ENCODE assay signal across 8 cellular contexts in the genomic region with DNA sequence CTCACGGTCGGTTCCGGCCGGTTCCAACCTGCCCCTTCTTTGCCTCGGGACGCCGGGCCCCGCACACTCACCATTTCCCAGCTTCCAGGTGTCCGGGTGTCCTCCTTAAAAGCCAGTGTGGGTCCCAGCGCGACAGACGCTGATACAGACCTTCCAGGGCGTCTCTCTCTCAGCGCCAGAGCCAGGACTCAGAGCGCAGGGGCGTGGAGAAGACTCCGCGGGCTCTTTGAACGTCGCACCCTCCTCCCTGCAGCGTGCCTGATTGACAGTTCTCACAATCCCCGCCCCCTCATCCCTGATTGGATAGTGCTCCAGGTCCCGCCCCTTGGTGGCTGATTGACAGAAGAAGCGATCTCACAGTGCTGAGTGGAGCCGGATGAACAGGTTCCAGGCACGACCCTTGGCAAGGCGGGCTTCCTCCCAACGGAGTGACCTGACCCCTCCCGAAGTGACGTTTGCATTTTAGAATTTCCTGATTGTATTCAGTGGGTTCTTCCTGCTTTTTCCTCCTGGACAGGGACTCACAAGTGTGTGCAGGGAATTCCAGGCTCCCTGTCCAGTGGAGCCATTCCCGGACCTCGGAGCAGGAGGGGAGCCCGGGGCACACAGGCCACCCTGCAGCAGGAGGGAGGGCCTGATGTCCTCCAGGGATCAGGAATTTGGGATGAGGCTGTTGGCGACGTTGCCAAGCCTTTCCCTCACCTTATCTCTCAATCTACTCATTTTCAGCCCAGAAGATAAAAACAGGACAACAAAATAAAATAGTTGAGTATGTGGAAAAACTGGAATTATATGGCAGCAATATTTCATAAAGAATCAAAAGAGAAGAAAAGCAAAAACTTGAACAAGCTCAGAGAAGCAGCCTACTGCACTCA. TPM values are rescaled to one million over a fixed set of nuclear protein-coding genes. Genes with fewer than 3 reads are reported as not detected.
DNase-seq lines count a peak whose midpoint lies in the region; ATAC-seq and TF ChIP-seq lines count a peak whose summit lies in the region.

ZNF823 (minus strand) TSS at position 201 of the 875 bp plus-strand sequence; CDS start at position 74, 127 bp downstream.

- H3K4me3 ChIP-seq in mucosa of stomach (ENCODE audit: low read length), result peak within 1 kb of the TSS; percentile 77

- peaks cover 18% of the 10 kb centered on the region for H3K4me1 Mint-ChIP-seq in activated T-cell treated with anti-CD3 and anti-CD28 coated beads, Interleukin-2, amount 50 U/mL, for 4 hours (ENCODE audit: low read depth)

- DNase-seq in DMS53 (lab: John Stamatoyannopoulos, UW) (peak; percentile 99), OCI-M2 (lab: John Stamatoyannopoulos, UW; ENCODE audit: unreplicated experiment) (peak; percentile 100)
- peak; percentile 94 for DNase-seq in activated T-cell treated with anti-CD3 and anti-CD28 coated beads, Interleukin-2, amount 50 U/mL, for 4 hours
- DNase-seq in stimulated activated CD8-positive, alpha-beta memory T cell treated with anti-CD3 and anti-CD28 coated beads, Interleukin-4, amount 100 ng/mL, for 48 hours, result peak; percentile 99

- H3K36me3 ChIP-seq in mucosa of stomach (ENCODE audit: control insufficient read depth, insufficient read depth, low read length), result no peaks in the 10 kb centered on the region

- peaks cover 13% of the 10 kb centered on the region for H3K4me1 ChIP-seq in mucosa of stomach (ENCODE audit: control insufficient read depth, insufficient read depth, low read length)

- no peaks in the 10 kb centered on the region for H3K27me3 ChIP-seq in mucosa of stomach (ENCODE audit: control insufficient read depth, insufficient read depth, low read length)

- TF ChIP-seq RAD21 in Ishikawa (IDR thresholded peaks at IDR 0.05; ENCODE audit: low read depth), result no peak

- TF ChIP-seq EP300 in Ishikawa (IDR thresholded peaks at IDR 0.05; ENCODE audit: borderline replicate concordance), result no peak; the same call in 1 of the 2 replicates

- no peaks in the 10 kb centered on the region for H3K9me3 ChIP-seq in mucosa of stomach (ENCODE audit: control insufficient read depth, low read length)

- ATAC-seq in GM21619 (IDR thresholded peaks at IDR 0.05; ENCODE audit: unreplicated experiment) (peak; percentile 86), esophagus mucosa (peak; percentile 99)
- peak; percentile 99 for ATAC-seq in activated T-cell treated with anti-CD3 and anti-CD28 coated beads, Interleukin-2, amount 50 U/mL, for 4 hours

- no peaks in the 10 kb centered on the region for H3K9me3 Mint-ChIP-seq in activated T-cell treated with anti-CD3 and anti-CD28 coated beads, Interleukin-2, amount 50 U/mL, for 4 hours

- no peaks in the 10 kb centered on the region for H3K27me3 Mint-ChIP-seq in activated T-cell treated with anti-CD3 and anti-CD28 coated beads, Interleukin-2, amount 50 U/mL, for 4 hours (ENCODE audit: low read depth)

- H3K36me3 Mint-ChIP-seq in activated T-cell treated with anti-CD3 and anti-CD28 coated beads, Interleukin-2, amount 50 U/mL, for 4 hours (ENCODE audit: insufficient read depth), result no peaks in the 10 kb centered on the region

- H3K4me3 Mint-ChIP-seq in activated T-cell treated with anti-CD3 and anti-CD28 coated beads, Interleukin-2, amount 50 U/mL, for 4 hours, result peak within 1 kb of the TSS; percentile 98

- peak within 1 kb of the TSS; percentile 90 for H3K9ac ChIP-seq in mucosa of stomach (ENCODE audit: low read length)

TF ChIP-seq in Ishikawa, 13 proteins besides CTCF, POLR2A, EP300 and RAD21:
- TF ChIP-seq TAF1 (IDR thresholded peaks at IDR 0.05; ENCODE audit: low read depth), result peak; percentile 74; the same call in 1 of the 2 replicates
- peak; percentile 66 for TF ChIP-seq MAX (IDR thresholded peaks at IDR 0.05)
- no peak; the same call in 1 of the 2 replicates for TF ChIP-seq TCF12 (IDR thresholded peaks at IDR 0.05; ENCODE audit: low read depth)
- 0 out of 2 replicates have a peak, but pooled peaks have one; percentile 41 for TF ChIP-seq YY1 (IDR thresholded peaks at IDR 0.05; ENCODE audit: low read depth)
- TF ChIP-seq CEBPB (IDR thresholded peaks at IDR 0.05), result no peak
- TF ChIP-seq TEAD4 (IDR thresholded peaks at IDR 0.05), result no peak; the same call in none of the 2 replicates
- 0 out of 2 replicates have a peak, but pooled peaks have one; percentile 10 for TF ChIP-seq ZBTB7A (IDR thresholded peaks at IDR 0.05; ENCODE audit: low read depth)
- 0 out of 2 replicates have a peak, but pooled peaks have one; percentile 35 for TF ChIP-seq EGR1 (IDR thresholded peaks at IDR 0.05)
- 0 out of 2 replicates have a peak, but pooled peaks have one; percentile 16 for TF ChIP-seq FOXM1 (IDR thresholded peaks at IDR 0.05; ENCODE audit: borderline replicate concordance, low read depth)
- TF ChIP-seq NFIC (IDR thresholded peaks at IDR 0.05), result peak; percentile 56; the same call in 1 of the 2 replicates
- peak; percentile 51 for TF ChIP-seq CREB1 (IDR thresholded peaks at IDR 0.05; ENCODE audit: low read depth)

RNA-seq across cellular contexts. Expression of gene ZNF823, which starts in this region (rescaled TPM):
- total RNA-seq in activated T-cell treated with anti-CD3 and anti-CD28 coated beads, Interleukin-2, amount 50 U/mL, for 4 hours, result 1 to 10 TPM; 1.3 to 2.9 (median 1.3) TPM
- total RNA-seq in esophagus mucosa, result 8.4 TPM

Comparison
In these comparisons a context has a peak if more than half of its experiments do, and no peak if none do; other contexts are left out.
1. Peak in every context shown above with its lines: DNase-seq, ATAC-seq and H3K4me3 ChIP-seq.